ENCODE assay signal across 8 cellular contexts in genomic region chr1:168408531-168409242, GRCh38.
DNase-seq lines count a peak whose midpoint lies in the region; ATAC-seq and TF ChIP-seq lines count a peak whose summit lies in the region.

No MANE protein-coding gene starts in this region.

- ATAC-seq in GM21576 (IDR thresholded peaks at IDR 0.05; ENCODE audit: unreplicated experiment): peak; percentile 56
- ATAC-seq in GM19324 (IDR thresholded peaks at IDR 0.05; ENCODE audit: low FRiP score, unreplicated experiment): no peak

- no peak for TF ChIP-seq CTCF in RWPE1 (conservative IDR thresholded peaks at IDR 0.05; ENCODE audit: low read depth)

- POLR2A ChIA-PET in RWPE1 (lab: Yijun Ruan, JAX; ENCODE audit: low non-redundant PET): no interaction called here

- DNase-seq in RWPE1 (ENCODE audit: low spot score) (peak; percentile 74), posterior vena cava (ENCODE audit: low spot score) (no peak), NCI-H510A (lab: John Stamatoyannopoulos, UW) (no peak), inferior parietal cortex (ENCODE audit: extremely low spot score) (no peak)
- DNase-seq in stimulated activated CD4-positive, alpha-beta T cell treated with anti-CD3 and anti-CD28 coated beads, Interleukin-1b, Interleukin-23, amount 100 ng/mL, for 1 hour (ENCODE audit: low read depth in 2 of 2): peak; percentile 19 to 30

- peak overlapping the region; percentile 75 for H3K4me3 Mint-ChIP-seq in activated naive CD8-positive, alpha-beta T cell

- H3K9me3 Mint-ChIP-seq in activated naive CD8-positive, alpha-beta T cell (ENCODE audit: low read depth): peaks cover 19% of the 10 kb centered on the region

- CTCF ChIA-PET in RWPE1 (lab: Yijun Ruan, JAX): interaction anchor here (0.8 kb wide), 1 partner anchor 62 kb away, joined by 4 read pairs; no protein-coding TSS in a partner anchor

- intact Hi-C loops in posterior vena cava (cut with DNase I): no loop called here

- H3K4me1 Mint-ChIP-seq in activated naive CD8-positive, alpha-beta T cell (ENCODE audit: low read depth): peaks cover 44% of the 10 kb centered on the region

- peak overlapping the region; percentile 93 for H3K27ac Mint-ChIP-seq in activated naive CD8-positive, alpha-beta T cell

- no peaks in the 10 kb centered on the region for H3K27me3 Mint-ChIP-seq in activated naive CD8-positive, alpha-beta T cell

- peaks cover 10% of the 10 kb centered on the region for H3K36me3 Mint-ChIP-seq in activated naive CD8-positive, alpha-beta T cell

- no peak overlapping the region for H3K27ac ChIP-seq in RWPE1

Comparison
In these comparisons a context has a peak if more than half of its experiments do, and no peak if none do; other contexts are left out.
1. DNase-seq: peak in RWPE1 (single experiment) and stimulated activated CD4-positive, alpha-beta T cell treated with anti-CD3 and anti-CD28 coated beads, Interleukin-1b, Interleukin-23, amount 100 ng/mL, for 1 hour (2 of 2); none in posterior vena cava (single experiment), NCI-H510A (single experiment) and inferior parietal cortex (single experiment).